14 cellular contexts compared by ENCODE assay signal in genomic region chr11:130088909-130089668, GRCh38. TPM values are rescaled to one million over a fixed set of nuclear protein-coding genes. Genes with fewer than 3 reads are reported as not detected.
DNase-seq lines count a peak whose midpoint lies in the region; ATAC-seq and TF ChIP-seq lines count a peak whose summit lies in the region.
"Had no signal": no experiment of that assay in that cellular context is flagged by ENCODE, and none has a peak within 500 bp of the region (broad histone marks: within the 10 kb centered on the region; RNA-seq: fewer than 3 reads in every experiment).

No MANE protein-coding gene starts in this region.

- H3K27me3 ChIP-seq in GM23338 (ENCODE audit: insufficient read depth) (no peaks in the 10 kb centered on the region), mesenchymal stem cell (ENCODE audit: control insufficient read depth in 1 of 2, insufficient read depth in 1 of 2, low read length in 2 of 2) (no peaks in the 10 kb centered on the region)
- H3K27me3 ChIP-seq: BLaER1 treated with 17β-estradiol and CSF1 and Interleukin-3, amounts not matched to agents 10 nM and 100 nM; stomach had no signal

- no peak overlapping the region for H4K91ac ChIP-seq in mesenchymal stem cell (ENCODE audit: low read length)

- H3K4me3 Mint-ChIP-seq in GM23338, result no peak overlapping the region
- no peak overlapping the region for H3K4me3 Mint-ChIP-seq in dendritic cell treated with granulocyte-macrophage colony-stimulating factor and Interleukin-4, amounts not matched to agents 40 ng/mL and 50 ng/mL, for 4 days
- H3K4me3 Mint-ChIP-seq in mesothelial cell of epicardium, result no peak overlapping the region

- H3K4me3 ChIP-seq in GM23338 (no peak overlapping the region), mesenchymal stem cell (ENCODE audit: insufficient read depth in 1 of 2, low read depth in 1 of 2, low read length in 2 of 2) (no peak overlapping the region)
- H3K4me3 ChIP-seq: BLaER1 treated with 17β-estradiol and CSF1 and Interleukin-3, amounts not matched to agents 10 nM and 100 nM; PC-9; stomach had no signal

- H3K27me3 Mint-ChIP-seq in GM23338 (ENCODE audit: insufficient read depth, low read depth, poor library complexity) (peaks cover 7% of the 10 kb centered on the region), mesothelial cell of epicardium (ENCODE audit: low read depth) (no peaks in the 10 kb centered on the region)
- no peaks in the 10 kb centered on the region for H3K27me3 Mint-ChIP-seq in dendritic cell treated with granulocyte-macrophage colony-stimulating factor and Interleukin-4, amounts not matched to agents 40 ng/mL and 50 ng/mL, for 4 days

- H3K18ac ChIP-seq in mesenchymal stem cell (ENCODE audit: low read depth in 1 of 2, low read length in 2 of 2), result no peak overlapping the region

- no peaks in the 10 kb centered on the region for H3K9me3 ChIP-seq in mesenchymal stem cell (ENCODE audit: control insufficient read depth, low read length)
- H3K9me3 ChIP-seq: stomach had no signal

- H3K79me1 ChIP-seq in mesenchymal stem cell (replicated peaks; ENCODE audit: low read length, poor library complexity, severe bottlenecking), result peaks cover 8% of the 10 kb centered on the region

- WGBS in mesenchymal stem cell, result 94% methylated on average over 8 of the region's 9 CpGs

- H2AK5ac ChIP-seq in mesenchymal stem cell (ENCODE audit: low read length, severe bottlenecking), result no peak overlapping the region

- DNase-seq in GM23338 (ENCODE audit: low spot score) (no peak), NCI-H2029 (lab: John Stamatoyannopoulos, UW) (peak; percentile 37), mesothelial cell of epicardium (ENCODE audit: low spot score in 2 of 2, unreplicated experiment in 2 of 2) (no peak), UCSD-AML1 (lab: John Stamatoyannopoulos, UW; ENCODE audit: unreplicated experiment) (no peak), mesenchymal stem cell (no peak), mucosa of gallbladder (ENCODE audit: low spot score) (no peak)
- DNase-seq: activated CD4-positive, alpha-beta T cell treated with anti-CD3 and anti-CD28 coated beads for 48 hours; aorta; Kasumi-1; NCI-H2171; PC-9; stomach had no signal

- intact Hi-C loops in dendritic cell treated with granulocyte-macrophage colony-stimulating factor and Interleukin-4, amounts not matched to agents 40 ng/mL and 50 ng/mL, for 4 days (cut with micrococcal nuclease), result no loop called here

- no peak overlapping the region for H2BK5ac ChIP-seq in mesenchymal stem cell (ENCODE audit: low read depth, low read length, poor library complexity, severe bottlenecking)

- peaks cover 21% of the 10 kb centered on the region for H3K9me3 Mint-ChIP-seq in GM23338
- H3K9me3 Mint-ChIP-seq in dendritic cell treated with granulocyte-macrophage colony-stimulating factor and Interleukin-4, amounts not matched to agents 40 ng/mL and 50 ng/mL, for 4 days, result no peaks in the 10 kb centered on the region
- H3K9me3 Mint-ChIP-seq in mesothelial cell of epicardium, result peaks cover 9% of the 10 kb centered on the region

- H3K36me3 ChIP-seq in GM23338 (ENCODE audit: insufficient read depth), result no peaks in the 10 kb centered on the region; the same call in 1 of the 2 replicates
- peaks cover 0 to 2% of the 10 kb centered on the region in 2 experiments for H3K36me3 ChIP-seq in mesenchymal stem cell (ENCODE audit: control insufficient read depth in 1 of 2, insufficient read depth in 2 of 2, low read depth in 1 of 2, low read length in 2 of 2)
- H3K36me3 ChIP-seq: stomach had no signal

- no peak overlapping the region for H4K8ac ChIP-seq in mesenchymal stem cell (ENCODE audit: low read length)

- no peak for ATAC-seq in GM23338

- H4K20me1 ChIP-seq in GM23338 (replicated peaks; ENCODE audit: insufficient read depth), result peaks cover 26% of the 10 kb centered on the region; the same call in 1 of the 2 replicates

- peaks cover 24% of the 10 kb centered on the region for H3K36me3 Mint-ChIP-seq in GM23338 (ENCODE audit: low read depth)
- H3K36me3 Mint-ChIP-seq in dendritic cell treated with granulocyte-macrophage colony-stimulating factor and Interleukin-4, amounts not matched to agents 40 ng/mL and 50 ng/mL, for 4 days (ENCODE audit: low read depth), result no peaks in the 10 kb centered on the region
- H3K36me3 Mint-ChIP-seq in mesothelial cell of epicardium, result peaks cover 16% of the 10 kb centered on the region

- H3K4me1 Mint-ChIP-seq in GM23338, result peaks cover 33% of the 10 kb centered on the region
- H3K4me1 Mint-ChIP-seq in dendritic cell treated with granulocyte-macrophage colony-stimulating factor and Interleukin-4, amounts not matched to agents 40 ng/mL and 50 ng/mL, for 4 days (ENCODE audit: low read depth), result peaks cover 69% of the 10 kb centered on the region
- peaks cover 20% of the 10 kb centered on the region for H3K4me1 Mint-ChIP-seq in mesothelial cell of epicardium

- peaks cover 76% of the 10 kb centered on the region for H3K79me2 ChIP-seq in GM23338 (replicated peaks; ENCODE audit: insufficient read depth)

- TF ChIP-seq CTCF in GM23338 (conservative IDR thresholded peaks at IDR 0.05; ENCODE audit: low read depth in 2 of 2) (no peak), mesothelial cell of epicardium (IDR thresholded peaks at IDR 0.05; ENCODE audit: unreplicated experiment) (no peak)

- H3K4ac ChIP-seq in mesenchymal stem cell (ENCODE audit: low read depth in 1 of 2, low read length in 2 of 2), result no peak overlapping the region

- H3K9ac ChIP-seq in mesenchymal stem cell (ENCODE audit: low read length), result no peak overlapping the region
- H3K9ac ChIP-seq: BLaER1 treated with 17β-estradiol and CSF1 and Interleukin-3, amounts not matched to agents 10 nM and 100 nM had no signal

- H3K27ac Mint-ChIP-seq in GM23338, result peak overlapping the region; percentile 17
- H3K27ac Mint-ChIP-seq in dendritic cell treated with granulocyte-macrophage colony-stimulating factor and Interleukin-4, amounts not matched to agents 40 ng/mL and 50 ng/mL, for 4 days, result peak overlapping the region; percentile 8
- H3K27ac Mint-ChIP-seq in mesothelial cell of epicardium, result peak overlapping the region; percentile 19

- no peak overlapping the region for H2BK120ac ChIP-seq in mesenchymal stem cell (ENCODE audit: low read depth, low read length)

- H2BK12ac ChIP-seq in mesenchymal stem cell (ENCODE audit: low read length in 2 of 2), result no peak overlapping the region

- H3K4me2 ChIP-seq in GM23338 (0 out of 2 replicates have a peak overlapping the region, but pooled peaks have one; percentile 18), mesenchymal stem cell (ENCODE audit: low read length, poor library complexity, severe bottlenecking) (no peak overlapping the region)
- H3K4me2 ChIP-seq: PC-9 had no signal

- H2AFZ ChIP-seq in GM23338 (no peak overlapping the region), mesenchymal stem cell (ENCODE audit: low read depth, low read length) (no peak overlapping the region)
- H2AFZ ChIP-seq: PC-9 had no signal

- no peaks in the 10 kb centered on the region for H3F3A ChIP-seq in GM23338 (replicated peaks; ENCODE audit: low read depth)

- H3K9me2 ChIP-seq in GM23338 (ENCODE audit: insufficient read depth), result no peaks in the 10 kb centered on the region

- no peak overlapping the region for H3K14ac ChIP-seq in mesenchymal stem cell (ENCODE audit: low read length in 2 of 2)

- H3K23ac ChIP-seq in mesenchymal stem cell (ENCODE audit: low read length in 2 of 2), result no peak overlapping the region

- H3K4me1 ChIP-seq in GM23338 (ENCODE audit: insufficient read depth) (peaks cover 28% of the 10 kb centered on the region), mesenchymal stem cell (ENCODE audit: control insufficient read depth, insufficient read depth, low read depth, low read length) (peaks cover 4% of the 10 kb centered on the region)

- H3K27ac ChIP-seq in GM23338 (ENCODE audit: low read depth) (peak overlapping the region; percentile 67; the same call in 1 of the 2 replicates), mesenchymal stem cell (ENCODE audit: low read length, poor library complexity, severe bottlenecking) (no peak overlapping the region)
- H3K27ac ChIP-seq: BLaER1 treated with 17β-estradiol and CSF1 and Interleukin-3, amounts not matched to agents 10 nM and 100 nM; stomach had no signal

- no peak overlapping the region for H2BK15ac ChIP-seq in mesenchymal stem cell (ENCODE audit: low read depth, poor library complexity, severe bottlenecking)

TF ChIP-seq in GM23338, 12 proteins besides CTCF, POLR2A, EP300 and RAD21 (continues in another document):
- TF ChIP-seq STAT1 (IDR thresholded peaks at IDR 0.05; ENCODE audit: unreplicated experiment) (no peak), EZH2phosphoT487 (IDR thresholded peaks at IDR 0.05; ENCODE audit: unreplicated experiment) (no peak)
- TF ChIP-seq, protein P1, sequence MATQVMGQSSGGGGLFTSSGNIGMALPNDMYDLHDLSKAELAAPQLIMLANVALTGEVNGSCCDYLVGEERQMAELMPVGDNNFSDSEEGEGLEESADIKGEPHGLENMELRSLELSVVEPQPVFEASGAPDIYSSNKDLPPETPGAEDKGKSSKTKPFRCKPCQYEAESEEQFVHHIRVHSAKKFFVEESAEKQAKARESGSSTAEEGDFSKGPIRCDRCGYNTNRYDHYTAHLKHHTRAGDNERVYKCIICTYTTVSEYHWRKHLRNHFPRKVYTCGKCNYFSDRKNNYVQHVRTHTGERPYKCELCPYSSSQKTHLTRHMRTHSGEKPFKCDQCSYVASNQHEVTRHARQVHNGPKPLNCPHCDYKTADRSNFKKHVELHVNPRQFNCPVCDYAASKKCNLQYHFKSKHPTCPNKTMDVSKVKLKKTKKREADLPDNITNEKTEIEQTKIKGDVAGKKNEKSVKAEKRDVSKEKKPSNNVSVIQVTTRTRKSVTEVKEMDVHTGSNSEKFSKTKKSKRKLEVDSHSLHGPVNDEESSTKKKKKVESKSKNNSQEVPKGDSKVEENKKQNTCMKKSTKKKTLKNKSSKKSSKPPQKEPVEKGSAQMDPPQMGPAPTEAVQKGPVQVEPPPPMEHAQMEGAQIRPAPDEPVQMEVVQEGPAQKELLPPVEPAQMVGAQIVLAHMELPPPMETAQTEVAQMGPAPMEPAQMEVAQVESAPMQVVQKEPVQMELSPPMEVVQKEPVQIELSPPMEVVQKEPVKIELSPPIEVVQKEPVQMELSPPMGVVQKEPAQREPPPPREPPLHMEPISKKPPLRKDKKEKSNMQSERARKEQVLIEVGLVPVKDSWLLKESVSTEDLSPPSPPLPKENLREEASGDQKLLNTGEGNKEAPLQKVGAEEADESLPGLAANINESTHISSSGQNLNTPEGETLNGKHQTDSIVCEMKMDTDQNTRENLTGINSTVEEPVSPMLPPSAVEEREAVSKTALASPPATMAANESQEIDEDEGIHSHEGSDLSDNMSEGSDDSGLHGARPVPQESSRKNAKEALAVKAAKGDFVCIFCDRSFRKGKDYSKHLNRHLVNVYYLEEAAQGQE (IDR thresholded peaks at IDR 0.05; ENCODE audit: unreplicated experiment), result no peak

RNA-seq across cellular contexts. Expression of gene APLP2, which starts 19.4 kb away (rescaled TPM):
- 291 and 322 TPM in 2 replicates for total RNA-seq in GM23338 (2014; rRNA removed; shearing (Covaris generic))
- 312 and 362 TPM in 2 replicates for polyA plus RNA-seq in GM23338 (2016; fragmentation: Nextera tagmentation; extraction: Ambion mirVana)
- total RNA-seq in mesothelial cell of epicardium, result 234 to 240 TPM (median 239 TPM) in 3 replicates
- polyA plus RNA-seq in mesenchymal stem cell (2013, experiment 1 of 2), result 120 TPM
- 123 TPM for polyA plus RNA-seq in mesenchymal stem cell (2013, experiment 2 of 2)
- total RNA-seq in mucosa of gallbladder, result 502 TPM
